ENCODE assay signal across 18 cellular contexts in genomic region chr12:129826273-129826672, GRCh38.
DNase-seq lines count a peak whose midpoint lies in the region; ATAC-seq, FAIRE-seq and TF ChIP-seq lines count a peak whose summit lies in the region.
"Had no signal": no experiment of that assay in that cellular context is flagged by ENCODE, and none has a peak within 500 bp of the region (broad histone marks: within the 10 kb centered on the region; RNA-seq: fewer than 3 reads in every experiment).

No MANE protein-coding gene starts in this region.

- no peak for FAIRE-seq in H1 (lab: Jason Lieb, UNC)
- FAIRE-seq: A549, D721Med had no signal

- H3K27ac ChIP-seq in H1 (ENCODE audit: low read depth, low read length) (no peak overlapping the region), aorta (ENCODE audit: low read depth in 1 of 2, low read length in 2 of 2) (no peak overlapping the region)
- H3K27ac ChIP-seq: 22Rv1, A549, C4-2B had no signal

- peaks cover 0 to 14% of the 10 kb centered on the region in 2 experiments; a peak in 2 of 4 replicates for H3K79me2 ChIP-seq in H1 (ENCODE audit: control insufficient read depth in 1 of 2, insufficient read depth in 2 of 2, low read length in 2 of 2)

- H3K9ac ChIP-seq in H1 (replicated peaks in 1 of 4; ENCODE audit: extremely low read depth in 1 of 4, low read depth in 3 of 4, low read length in 3 of 4): no peak overlapping the region

- no peak overlapping the region for H3K23ac ChIP-seq in H1 (ENCODE audit: insufficient read length)

- no peak for TF ChIP-seq RAD21 in H1 (IDR thresholded peaks at IDR 0.05 in 1 of 2, conservative IDR thresholded peaks at IDR 0.05 in 1 of 2; ENCODE audit: low read depth in 2 of 2, low read length in 2 of 2)

- H3K18ac ChIP-seq in H1 (ENCODE audit: extremely low read depth, low read length): peak overlapping the region; percentile 89; the same call in 1 of the 2 replicates

- H4K5ac ChIP-seq in H1 (ENCODE audit: insufficient read length, low read depth, low read length): no peak overlapping the region

- H3K23me2 ChIP-seq in H1 (ENCODE audit: low read depth, low read length): no peaks in the 10 kb centered on the region

- no peak for ATAC-seq in aorta (ENCODE audit: low FRiP score)
- ATAC-seq: A549 had no signal

- H3K27ac Mint-ChIP-seq in neural crest cell (ENCODE audit: unreplicated experiment): peak overlapping the region; percentile 19
- H3K27ac Mint-ChIP-seq: CD4-positive, alpha-beta T cell had no signal

- H3K9me3 Mint-ChIP-seq in neural crest cell: peaks cover 3% of the 10 kb centered on the region

- H3K36me3 Mint-ChIP-seq in neural crest cell (ENCODE audit: low read depth): no peaks in the 10 kb centered on the region

- TF ChIP-seq CTCF in H1 (IDR thresholded peaks at IDR 0.05; ENCODE audit: control extremely low read depth in 1 of 3, insufficient read depth in 1 of 3, low read depth in 1 of 3, low read length in 3 of 3): no peak
- no peak for TF ChIP-seq CTCF in neural crest cell (conservative IDR thresholded peaks at IDR 0.05)
- no peak for TF ChIP-seq CTCF in GM20000 (IDR thresholded peaks at IDR 0.05; ENCODE audit: extremely low read depth, missing control alignments)

- H4K20me1 ChIP-seq in H1 (replicated peaks in 1 of 2; ENCODE audit: control insufficient read depth in 1 of 2, insufficient read depth in 2 of 2, low read length in 2 of 2): peaks cover 0 to 1% of the 10 kb centered on the region in 2 experiments

- H2BK15ac ChIP-seq in H1 (ENCODE audit: low read length): peak overlapping the region; percentile 63; the same call in 1 of the 2 replicates

- H4K91ac ChIP-seq in H1 (replicated peaks; ENCODE audit: insufficient read length, low read length): peak overlapping the region; percentile 22

- H3K4me1 Mint-ChIP-seq in neural crest cell: peaks cover 4% of the 10 kb centered on the region

- TF ChIP-seq POLR2A in H1 (IDR thresholded peaks at IDR 0.05; ENCODE audit: control extremely low read depth in 1 of 2, low read depth in 2 of 2, low read length in 2 of 2): no peak

- DNase-seq in ELF-1 (ENCODE audit: low read depth, low spot score) (peak; percentile 8), H1 (ENCODE audit: low read depth in 1 of 2, low spot score in 2 of 2) (no peak), islet precursor cell (peak; percentile 57), neural crest cell (ENCODE audit: low read depth, low spot score) (no peak), Kasumi-1 (lab: John Stamatoyannopoulos, UW) (no peak), aorta (no peak), GM20000 (ENCODE audit: low spot score) (no peak), iPS-NIHi7 (ENCODE audit: extremely low spot score) (no peak)
- DNase-seq: AML-193; Caco-2; CD4-positive, alpha-beta T cell; GDM1; GOT3 had no signal

- H3K27me3 Mint-ChIP-seq in neural crest cell (ENCODE audit: low read depth): peaks cover 29% of the 10 kb centered on the region
- H3K27me3 Mint-ChIP-seq: CD4-positive, alpha-beta T cell had no signal

- CTCF ChIA-PET in H1 (lab: Charles Lee; ENCODE audit: partially characterized antibody): interaction anchor here (0.6 to 1.3 kb wide), 3 partner anchors 85 to 381 kb away, joined by 3 read pairs; no protein-coding TSS in a partner anchor

- intact Hi-C loops in aorta (cut with DNase I): no loop called here

- H3K4me3 Mint-ChIP-seq in neural crest cell: no peak overlapping the region
- H3K4me3 Mint-ChIP-seq: CD4-positive, alpha-beta T cell had no signal

- peak overlapping the region; percentile 73 for H2BK120ac ChIP-seq in H1 (replicated peaks; ENCODE audit: low read depth, low read length)

- H3K36me3 ChIP-seq in H1 (ENCODE audit: control insufficient read depth in 2 of 4, insufficient read depth in 4 of 4, low read length in 3 of 4): no peaks in the 10 kb centered on the region; a peak in 1 of 8 replicates
- no peaks in the 10 kb centered on the region for H3K36me3 ChIP-seq in aorta (ENCODE audit: control insufficient read depth in 1 of 2, insufficient read depth in 2 of 2, low read length in 1 of 2)
- H3K36me3 ChIP-seq: HAP-1 had no signal

- 82% methylated on average over 10 of the region's 10 CpGs; no CpG with 5 or more reads in 1 of the 2 experiments for WGBS in H1 (ENCODE audit: extremely low coverage in 1 of 2, insufficient coverage in 1 of 2, insufficient read length in 1 of 2, insufficient replicate concordance in 2 of 2, low coverage in 1 of 2, low lambda C conversion rate in 2 of 2, missing lambda C conversion rate in 1 of 2), 2 experiments
- 69 to 70% methylated on average over 10 of the region's 10 CpGs for WGBS in aorta, 2 donors

- peak overlapping the region; percentile 68; the same call in 1 of the 2 replicates for H2BK5ac ChIP-seq in H1 (ENCODE audit: low read depth, low read length)

- H3K9me3 ChIP-seq in H1 (ENCODE audit: insufficient read depth in 2 of 2, low read depth in 1 of 2, low read length in 1 of 2) (no peaks in the 10 kb centered on the region), aorta (ENCODE audit: control insufficient read depth, low read length) (peaks cover 4% of the 10 kb centered on the region)
- H3K9me3 ChIP-seq: Caco-2, HAP-1 had no signal

- H3K79me1 ChIP-seq in H1 (ENCODE audit: low read depth, low read length): no peaks in the 10 kb centered on the region; the same call in 1 of the 2 replicates

- H3K56ac ChIP-seq in H1 (replicated peaks; ENCODE audit: insufficient read length, low read depth, low read length): no peak overlapping the region

- H3K4ac ChIP-seq in H1 (replicated peaks; ENCODE audit: insufficient read length, low read depth, low read length): peak overlapping the region; percentile 79

- H3K4me1 ChIP-seq in H1 (replicated peaks in 1 of 4; ENCODE audit: control insufficient read depth in 3 of 4, insufficient read depth in 4 of 4, low read length in 3 of 4) (peaks cover 5 to 15% (median 13%) of the 10 kb centered on the region in 4 experiments), aorta (ENCODE audit: control insufficient read depth in 1 of 2, insufficient read depth in 2 of 2, low read length in 2 of 2) (no peaks in the 10 kb centered on the region)
- H3K4me1 ChIP-seq: A549, Caco-2, HAP-1 had no signal

- H2AFZ ChIP-seq in H1 (ENCODE audit: low read length): no peak overlapping the region

- H2AK5ac ChIP-seq in H1 (ENCODE audit: low read depth, low read length): peak overlapping the region; percentile 95

- H2BK12ac ChIP-seq in H1 (ENCODE audit: low read depth, low read length): peak overlapping the region; percentile 60; the same call in 1 of the 2 replicates

- H3K4me3 ChIP-seq in H1 (ENCODE audit: extremely low read depth in 1 of 4, insufficient read depth in 2 of 4, low read depth in 3 of 4, low read length in 4 of 4): no peak overlapping the region
- H3K4me3 ChIP-seq in aorta (ENCODE audit: low read length in 2 of 2): no peak overlapping the region
- H3K4me3 ChIP-seq: A549, HAP-1 had no signal

- no peak overlapping the region for H3K14ac ChIP-seq in H1 (ENCODE audit: insufficient read length)

- no peak for TF ChIP-seq EP300 in H1 (IDR thresholded peaks at IDR 0.05; ENCODE audit: borderline replicate concordance in 1 of 2, low read depth in 2 of 2, low read length in 2 of 2)

- POLR2A ChIA-PET in H1 (lab: Charles Lee; ENCODE audit: partially characterized antibody): no interaction called here

- no peak overlapping the region for H3K4me2 ChIP-seq in H1 (ENCODE audit: insufficient read depth in 1 of 2, low read depth in 2 of 2, low read length in 2 of 2)
- H3K4me2 ChIP-seq: A549 had no signal

- H2BK20ac ChIP-seq in H1 (ENCODE audit: low read length): peak overlapping the region; percentile 94; the same call in 1 of the 2 replicates

- H3K27me3 ChIP-seq in H1 (replicated peaks in 1 of 4; ENCODE audit: control insufficient read depth in 3 of 4, extremely low read depth in 1 of 4, insufficient read depth in 3 of 4, low read length in 3 of 4): no peaks in the 10 kb centered on the region
- no peaks in the 10 kb centered on the region for H3K27me3 ChIP-seq in aorta (ENCODE audit: control insufficient read depth in 1 of 2, insufficient read depth in 2 of 2, low read length in 1 of 2)

- H4K8ac ChIP-seq in H1 (ENCODE audit: extremely low read depth, insufficient read depth, low read length): peak overlapping the region; percentile 66; the same call in 1 of the 2 replicates

TF ChIP-seq in H1, 55 proteins besides CTCF, POLR2A, EP300 and RAD21 (continues in another document):
- TF ChIP-seq CBX8 (IDR thresholded peaks at IDR 0.05; ENCODE audit: borderline replicate concordance, low read depth, low read length) (no peak), TAF7 (optimal IDR thresholded peaks at IDR 0.05; ENCODE audit: borderline replicate concordance, low read depth, low read length) (no peak), NRF1 (IDR thresholded peaks at IDR 0.05; ENCODE audit: low read depth, low read length) (no peak), KDM5A (IDR thresholded peaks at IDR 0.05; ENCODE audit: low read length) (no peak), USF2 (IDR thresholded peaks at IDR 0.05; ENCODE audit: low read length) (no peak), RXRA (IDR thresholded peaks at IDR 0.05; ENCODE audit: insufficient read depth, low read depth, low read length) (no peak), SAP30 (IDR thresholded peaks at IDR 0.05; ENCODE audit: insufficient read depth, insufficient replicate concordance, low read length) (no peak), SIN3A (conservative IDR thresholded peaks at IDR 0.05 in 1 of 2, IDR thresholded peaks at IDR 0.05 in 1 of 2; ENCODE audit: low read depth in 1 of 2, low read length in 2 of 2) (no peak), SP4 (IDR thresholded peaks at IDR 0.05; ENCODE audit: low read length) (no peak), HDAC2 (IDR thresholded peaks at IDR 0.05; ENCODE audit: borderline replicate concordance in 1 of 2, low read depth in 2 of 2, low read length in 2 of 2) (no peak), MAFK (IDR thresholded peaks at IDR 0.05; ENCODE audit: low read depth, low read length) (no peak), KDM4A (IDR thresholded peaks at IDR 0.05; ENCODE audit: low read depth, low read length, severe bottlenecking) (no peak), BCL11A (IDR thresholded peaks at IDR 0.05; ENCODE audit: low read depth in 2 of 2, low read length in 2 of 2) (no peak), EGR1 (IDR thresholded peaks at IDR 0.05; ENCODE audit: borderline replicate concordance, low read depth, low read length) (no peak)

Comparison
In these comparisons a context has a peak if more than half of its experiments do, and no peak if none do; other contexts are left out.
1. DNase-seq: peak in ELF-1 (single experiment) and islet precursor cell (single experiment); none in H1 (0 of 2), neural crest cell (single experiment), Kasumi-1 (0 of 2), aorta (0 of 2), GM20000 (single experiment) and iPS-NIHi7 (single experiment).